39 cellular contexts compared by ENCODE assay signal in genomic region chr12:108170164-108170563, GRCh38. TPM values are rescaled to one million over a fixed set of nuclear protein-coding genes. Genes with fewer than 3 reads are reported as not detected.
"Had no signal": no experiment of that assay in that cellular context is flagged by ENCODE, and none has a peak within 500 bp of the region (broad histone marks: within the 10 kb centered on the region; RNA-seq: fewer than 3 reads in every experiment).

No MANE protein-coding gene starts in this region.

- H3K27ac ChIP-seq: ascending aorta, cardiac muscle cell, VCaP had no signal

- H3K4me1 Mint-ChIP-seq: activated B cell treated with CpG ODN at 0.5 μM for 24 hours; activated CD4-positive, alpha-beta T cell treated with anti-CD3 and anti-CD28 coated beads, Interleukin-2, amount 10 ng/mL, durations not matched to agents 24 days and 14 days; activated naive CD4-positive, alpha-beta T cell treated with anti-CD3 and anti-CD28 coated beads, Interleukin-2, amount 10 ng/mL, durations not matched to agents 7 days and 5 days; activated naive CD4-positive, alpha-beta T cell treated with anti-CD3 and anti-CD28 coated beads, Interleukin-2, amount 50 U/mL, for 24 hours; activated naive CD8-positive, alpha-beta T cell treated with anti-CD3 and anti-CD28 coated beads, Interleukin-2, amount 10 ng/mL, durations not matched to agents 7 days and 5 days; activated naive CD8-positive, alpha-beta T cell treated with anti-CD3 and anti-CD28 coated beads, Interleukin-2, amount 50 U/mL, for 24 hours; central memory CD8-positive, alpha-beta T cell had no signal

- H3K27ac Mint-ChIP-seq: activated B cell treated with CpG ODN at 0.5 μM for 24 hours; activated CD4-positive, alpha-beta memory T cell treated with anti-CD3 and anti-CD28 coated beads for 36 hours; activated CD4-positive, alpha-beta T cell treated with anti-CD3 and anti-CD28 coated beads, Interleukin-2, amount 10 ng/mL, durations not matched to agents 24 days and 14 days; activated CD8-positive, alpha-beta T cell treated with anti-CD3 and anti-CD28 coated beads for 36 hours; activated naive CD4-positive, alpha-beta T cell treated with anti-CD3 and anti-CD28 coated beads, Interleukin-2, amount 10 ng/mL, durations not matched to agents 7 days and 5 days; activated naive CD4-positive, alpha-beta T cell treated with anti-CD3 and anti-CD28 coated beads, Interleukin-2, amount 50 U/mL, for 24 hours; activated naive CD8-positive, alpha-beta T cell; activated naive CD8-positive, alpha-beta T cell treated with anti-CD3 and anti-CD28 coated beads, Interleukin-2, amount 10 ng/mL, durations not matched to agents 7 days and 5 days; activated naive CD8-positive, alpha-beta T cell treated with anti-CD3 and anti-CD28 coated beads, Interleukin-2, amount 50 U/mL, for 24 hours; activated T-cell treated with anti-CD3 and anti-CD28 coated beads, Interleukin-2, amount 50 U/mL, for 72 hours; activated T-helper 1 cell treated with anti-CD3 and anti-CD28 coated beads, Interleukin-12 subunit alpha, Interleukin-12 subunit beta, Interleukin-2, Interleukin-4 antibody, amounts not matched to agents 30 ng/mL and 10 ng/mL and 1 ng/mL, durations not matched to agents 14 hours and 24 hours and 36 hours; activated T-helper 2 cell treated with anti-CD3 and anti-CD28 coated beads, Interferon-gamma antibody, Interleukin-2, Interleukin-4, amounts not matched to agents 10 μg/mL and 5 μg/mL and 100 μg/mL, durations not matched to agents 14 hours and 24 hours and 36 hours; brain; T-helper 1 cell treated with Interleukin-12 subunit alpha and Interleukin-12 subunit beta and Interleukin-4 antibody, amounts not matched to agents 30 μg/mL and 1 μg/mL, for 36 hours; T-helper 2 cell treated with Interferon-gamma antibody and Interleukin-4, amounts not matched to agents 5 μg/mL and 100 μg/mL, for 36 hours had no signal

- ATAC-seq: activated CD8-positive, alpha-beta T cell treated with anti-CD3 and anti-CD28 coated beads for 36 hours; activated naive CD8-positive, alpha-beta T cell treated with anti-CD3 and anti-CD28 coated beads, Interleukin-2, amount 50 U/mL, for 24 hours; activated T-cell treated with anti-CD3 and anti-CD28 coated beads, Interleukin-2, amount 50 U/mL, for 4 hours; activated T-cell treated with anti-CD3 and anti-CD28 coated beads, Interleukin-2, amount 50 U/mL, for 72 hours had no signal

- H3K36me3 ChIP-seq: ascending aorta, cardiac muscle cell had no signal

- H3K36me3 Mint-ChIP-seq: activated CD4-positive, alpha-beta memory T cell treated with anti-CD3 and anti-CD28 coated beads for 36 hours; activated naive CD4-positive, alpha-beta T cell treated with anti-CD3 and anti-CD28 coated beads, Interleukin-2, amount 10 ng/mL, durations not matched to agents 7 days and 5 days; activated naive CD4-positive, alpha-beta T cell treated with anti-CD3 and anti-CD28 coated beads, Interleukin-2, amount 50 U/mL, for 24 hours; activated naive CD8-positive, alpha-beta T cell; activated naive CD8-positive, alpha-beta T cell treated with anti-CD3 and anti-CD28 coated beads, Interleukin-2, amount 10 ng/mL, durations not matched to agents 7 days and 5 days had no signal

- H3K9me3 Mint-ChIP-seq: activated B cell treated with CpG ODN at 0.5 μM for 24 hours; activated CD4-positive, alpha-beta memory T cell treated with anti-CD3 and anti-CD28 coated beads for 36 hours; activated CD4-positive, alpha-beta T cell treated with anti-CD3 and anti-CD28 coated beads, Interleukin-2, amount 10 ng/mL, durations not matched to agents 24 days and 14 days; activated CD8-positive, alpha-beta T cell treated with anti-CD3 and anti-CD28 coated beads for 36 hours; activated naive CD4-positive, alpha-beta T cell treated with anti-CD3 and anti-CD28 coated beads, Interleukin-2, amount 10 ng/mL, durations not matched to agents 7 days and 5 days; activated naive CD4-positive, alpha-beta T cell treated with anti-CD3 and anti-CD28 coated beads, Interleukin-2, amount 50 U/mL, for 24 hours; activated naive CD8-positive, alpha-beta T cell treated with anti-CD3 and anti-CD28 coated beads, Interleukin-2, amount 10 ng/mL, durations not matched to agents 7 days and 5 days; activated naive CD8-positive, alpha-beta T cell treated with anti-CD3 and anti-CD28 coated beads, Interleukin-2, amount 50 U/mL, for 24 hours; activated T-cell treated with anti-CD3 and anti-CD28 coated beads, Interleukin-2, amount 50 U/mL, for 4 hours; activated T-cell treated with anti-CD3 and anti-CD28 coated beads, Interleukin-2, amount 50 U/mL, for 72 hours; activated T-helper 1 cell treated with anti-CD3 and anti-CD28 coated beads, Interleukin-12 subunit alpha, Interleukin-12 subunit beta, Interleukin-2, Interleukin-4 antibody, amounts not matched to agents 30 ng/mL and 10 ng/mL and 1 ng/mL, durations not matched to agents 14 hours and 24 hours and 36 hours; activated T-helper 2 cell treated with anti-CD3 and anti-CD28 coated beads, Interferon-gamma antibody, Interleukin-2, Interleukin-4, amounts not matched to agents 10 μg/mL and 5 μg/mL and 100 μg/mL, durations not matched to agents 14 hours and 24 hours and 36 hours; central memory CD8-positive, alpha-beta T cell; T-helper 1 cell treated with Interleukin-12 subunit alpha and Interleukin-12 subunit beta and Interleukin-4 antibody, amounts not matched to agents 30 μg/mL and 1 μg/mL, for 36 hours; T-helper 2 cell treated with Interferon-gamma antibody and Interleukin-4, amounts not matched to agents 5 μg/mL and 100 μg/mL, for 36 hours had no signal

- H3K4me3 Mint-ChIP-seq: activated B cell treated with CpG ODN at 0.5 μM for 24 hours; activated CD4-positive, alpha-beta memory T cell treated with anti-CD3 and anti-CD28 coated beads for 36 hours; activated CD4-positive, alpha-beta T cell treated with anti-CD3 and anti-CD28 coated beads, Interleukin-2, amount 10 ng/mL, durations not matched to agents 24 days and 14 days; activated CD8-positive, alpha-beta T cell treated with anti-CD3 and anti-CD28 coated beads for 36 hours; activated naive CD4-positive, alpha-beta T cell treated with anti-CD3 and anti-CD28 coated beads, Interleukin-2, amount 10 ng/mL, durations not matched to agents 7 days and 5 days; activated naive CD4-positive, alpha-beta T cell treated with anti-CD3 and anti-CD28 coated beads, Interleukin-2, amount 50 U/mL, for 24 hours; activated naive CD8-positive, alpha-beta T cell; activated naive CD8-positive, alpha-beta T cell treated with anti-CD3 and anti-CD28 coated beads, Interleukin-2, amount 10 ng/mL, durations not matched to agents 7 days and 5 days; activated naive CD8-positive, alpha-beta T cell treated with anti-CD3 and anti-CD28 coated beads, Interleukin-2, amount 50 U/mL, for 24 hours; activated T-cell treated with anti-CD3 and anti-CD28 coated beads, Interleukin-2, amount 50 U/mL, for 4 hours; activated T-cell treated with anti-CD3 and anti-CD28 coated beads, Interleukin-2, amount 50 U/mL, for 72 hours; activated T-helper 1 cell treated with anti-CD3 and anti-CD28 coated beads, Interleukin-12 subunit alpha, Interleukin-12 subunit beta, Interleukin-2, Interleukin-4 antibody, amounts not matched to agents 30 ng/mL and 10 ng/mL and 1 ng/mL, durations not matched to agents 14 hours and 24 hours and 36 hours; brain; central memory CD8-positive, alpha-beta T cell; T-helper 1 cell treated with Interleukin-12 subunit alpha and Interleukin-12 subunit beta and Interleukin-4 antibody, amounts not matched to agents 30 μg/mL and 1 μg/mL, for 36 hours; T-helper 2 cell treated with Interferon-gamma antibody and Interleukin-4, amounts not matched to agents 5 μg/mL and 100 μg/mL, for 36 hours had no signal

- H3K4me3 ChIP-seq: ascending aorta, cardiac muscle cell had no signal

- FAIRE-seq: TTC549 had no signal

- H3K9me3 ChIP-seq: ascending aorta had no signal

- H3K27me3 ChIP-seq: ascending aorta had no signal

- DNase-seq: activated B cell treated with CpG ODN at 0.5 μM for 24 hours; activated CD4-positive, alpha-beta memory T cell treated with anti-CD3 and anti-CD28 coated beads for 36 hours; activated CD4-positive, alpha-beta T cell treated with anti-CD3 and anti-CD28 coated beads for 4 hours; activated CD4-positive, alpha-beta T cell treated with anti-CD3 and anti-CD28 coated beads, Interleukin-2, amount 10 ng/mL, durations not matched to agents 24 days and 14 days; activated CD4-positive, alpha-beta T cell treated with anti-CD3 and anti-CD28 coated beads, Interleukin-2, amount 50 U/mL, for 1 hour; activated CD4-positive, alpha-beta T cell treated with anti-CD3 and anti-CD28 coated beads, Interleukin-2, amount 50 U/mL, for 4 hours; activated CD4-positive, CD25-positive, alpha-beta regulatory T cell treated with anti-CD3 and anti-CD28 coated beads, Interleukin-2, amount 50 U/mL, for 72 hours; activated CD8-positive, alpha-beta memory T cell treated with anti-CD3 and anti-CD28 coated beads, Interleukin-2, amount 50 U/mL, for 4 hours; activated CD8-positive, alpha-beta T cell treated with anti-CD3 and anti-CD28 coated beads for 36 hours; activated effector memory CD4-positive, alpha-beta T cell treated with Interleukin-2 at 50 U/mL for 16 hours; activated gamma-delta T cell; activated naive CD4-positive, alpha-beta T cell treated with anti-CD3 and anti-CD28 coated beads, Interleukin-2, amount 10 ng/mL, durations not matched to agents 7 days and 5 days; activated naive CD4-positive, alpha-beta T cell treated with Interleukin-2 at 50 U/mL for 16 hours; activated naive CD8-positive, alpha-beta T cell treated with anti-CD3 and anti-CD28 coated beads, Interleukin-2, amount 10 ng/mL, durations not matched to agents 7 days and 5 days; activated naive CD8-positive, alpha-beta T cell treated with anti-CD3 and anti-CD28 coated beads, Interleukin-2, amount 50 U/mL, for 24 hours; activated T-cell treated with anti-CD3 and anti-CD28 coated beads for 4 hours; activated T-cell treated with anti-CD3 and anti-CD28 coated beads, Interleukin-2, amount 50 U/mL, for 1 hour; activated T-cell treated with anti-CD3 and anti-CD28 coated beads, Interleukin-2, amount 50 U/mL, for 4 hours; activated T-cell treated with anti-CD3 and anti-CD28 coated beads, Interleukin-2, amount 50 U/mL, for 72 hours; amygdala; caudate nucleus; cerebellar nuclear complex; T-helper 1 cell; T-helper 2 cell; T-helper 9 cell had no signal

RNA-seq across cellular contexts. Expression of gene WSCD2, which starts 41.1 kb away (rescaled TPM):
- total RNA-seq: activated CD4-positive, alpha-beta memory T cell treated with anti-CD3 and anti-CD28 coated beads for 36 hours; activated CD4-positive, alpha-beta T cell treated with anti-CD3 and anti-CD28 coated beads, Interleukin-2, amount 10 ng/mL, durations not matched to agents 24 days and 14 days; activated CD8-positive, alpha-beta memory T cell treated with anti-CD3 and anti-CD28 coated beads for 36 hours; activated CD8-positive, alpha-beta T cell treated with anti-CD3 and anti-CD28 coated beads for 36 hours; activated naive CD8-positive, alpha-beta T cell treated with anti-CD3 and anti-CD28 coated beads, Interleukin-2, amount 10 ng/mL, durations not matched to agents 7 days and 5 days; activated T-cell treated with anti-CD3 and anti-CD28 coated beads, Interleukin-2, amount 50 U/mL, for 4 hours; activated T-cell treated with anti-CD3 and anti-CD28 coated beads, Interleukin-2, amount 50 U/mL, for 72 hours; activated T-helper 1 cell treated with anti-CD3 and anti-CD28 coated beads, Interleukin-12 subunit alpha, Interleukin-12 subunit beta, Interleukin-2, Interleukin-4 antibody, amounts not matched to agents 30 ng/mL and 10 ng/mL and 1 ng/mL, durations not matched to agents 14 hours and 24 hours and 36 hours; activated T-helper 2 cell treated with anti-CD3 and anti-CD28 coated beads, Interferon-gamma antibody, Interleukin-2, Interleukin-4, amounts not matched to agents 10 μg/mL and 5 μg/mL and 100 μg/mL, durations not matched to agents 14 hours and 24 hours and 36 hours; bronchial epithelial cell had no signal
